Comparison of ENCODE assay signal across 29 cellular contexts in the genomic region with DNA sequence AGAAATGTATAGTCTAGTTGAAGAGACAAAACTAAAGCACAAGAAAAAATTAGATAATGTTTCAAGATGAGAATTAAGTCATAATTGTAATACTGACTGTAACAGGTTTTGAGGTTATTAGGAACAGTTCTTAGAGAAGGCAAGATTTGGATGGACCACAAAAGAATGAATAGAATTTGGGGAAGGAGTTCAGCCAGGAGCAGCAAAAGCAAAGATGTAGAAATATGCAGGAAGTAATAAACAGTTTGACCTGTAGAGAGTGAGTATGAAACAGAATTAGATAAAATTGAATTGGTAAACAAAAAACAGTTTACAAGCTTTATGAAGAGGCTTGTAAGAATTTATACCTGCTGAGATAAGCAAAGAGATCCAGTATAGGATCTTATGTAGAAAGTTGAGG. TPM values are rescaled to one million over a fixed set of nuclear protein-coding genes. Genes with fewer than 3 reads are reported as not detected.
DNase-seq lines count a peak whose midpoint lies in the region; ATAC-seq, FAIRE-seq and TF ChIP-seq lines count a peak whose summit lies in the region.
"Had no signal": no experiment of that assay in that cellular context is flagged by ENCODE, and none has a peak within 500 bp of the region (broad histone marks: within the 10 kb centered on the region; RNA-seq: fewer than 3 reads in every experiment).

No MANE protein-coding gene starts in this region.

- no peak overlapping the region for H2BK15ac ChIP-seq in mesenchymal stem cell (ENCODE audit: low read depth, poor library complexity, severe bottlenecking)

- TF ChIP-seq CTCF in A673 (conservative IDR thresholded peaks at IDR 0.05; ENCODE audit: low read depth, low read length) (no peak), astrocyte (IDR thresholded peaks at IDR 0.05; ENCODE audit: insufficient read depth, low read depth, low read length) (no peak), right atrium auricular region (IDR thresholded peaks at IDR 0.05) (no peak)

- no peak overlapping the region for H3K18ac ChIP-seq in mesenchymal stem cell (ENCODE audit: low read depth in 1 of 2, low read length in 2 of 2)

- DNase-seq in A673 (ENCODE audit: low spot score), result no peak
- DNase-seq in EH (ENCODE audit: low read depth), result peak; percentile 40
- DNase-seq in astrocyte (ENCODE audit: low read depth), result peak; percentile 19
- DNase-seq in mesenchymal stem cell, result no peak
- DNase-seq in NCI-H226, result no peak
- no peak for DNase-seq in right atrium auricular region (ENCODE audit: low spot score)
- DNase-seq in T1000 (lab: John Stamatoyannopoulos, UW), result no peak
- DNase-seq: activated CD4-positive, alpha-beta T cell treated with anti-CD3 and anti-CD28 coated beads for 48 hours; activated effector memory CD4-positive, alpha-beta T cell treated with anti-CD3 and anti-CD28 coated beads, Interleukin-2, amount 50 U/mL, for 16 hours; activated T-cell treated with anti-CD3 and anti-CD28 coated beads, Interleukin-2, amount 50 U/mL, for 1 hour; central memory CD4-positive, alpha-beta T cell; DMS79 treated with DMSO at 0.1 percent for 48 hours; GF-D8; left cardiac atrium; mammary epithelial cell; NCI-H1048; NCI-H1694 treated with DMSO at 0.1 percent for 48 hours; NCI-H82; SJCRH30; stimulated activated naive B cell treated with anti-CD40 and anti-IgM and Interleukin-4, amounts not matched to agents 10 μg/mL and 1 μg/mL and 100 μg/mL, for 72 hours; substantia nigra; upper lobe of left lung had no signal

- no peaks in the 10 kb centered on the region for H4K20me1 ChIP-seq in astrocyte (ENCODE audit: insufficient read depth, low read length)

- H3K27me3 ChIP-seq in A673 (replicated peaks; ENCODE audit: insufficient read depth, low read depth, low read length, poor library complexity) (no peaks in the 10 kb centered on the region), astrocyte (ENCODE audit: insufficient read depth, low read length) (no peaks in the 10 kb centered on the region), mesenchymal stem cell (ENCODE audit: control insufficient read depth in 1 of 2, insufficient read depth in 1 of 2, low read length in 2 of 2) (no peaks in the 10 kb centered on the region), right atrium auricular region (no peaks in the 10 kb centered on the region)
- H3K27me3 ChIP-seq: hepatocyte, SJCRH30, upper lobe of left lung had no signal

- peaks cover 3% of the 10 kb centered on the region for H3K4me1 Mint-ChIP-seq in astrocyte (ENCODE audit: low read depth, unreplicated experiment)
- H3K4me1 Mint-ChIP-seq: GM23338, nephron had no signal

- peaks cover 2% of the 10 kb centered on the region for H3K79me1 ChIP-seq in mesenchymal stem cell (replicated peaks; ENCODE audit: low read length, poor library complexity, severe bottlenecking)

- no peak overlapping the region for H3K4ac ChIP-seq in mesenchymal stem cell (ENCODE audit: low read depth in 1 of 2, low read length in 2 of 2)

- intact Hi-C loops in A673 (cut with micrococcal nuclease; ENCODE audit: unreplicated experiment), result no loop called here

- no peak overlapping the region for H3K14ac ChIP-seq in mesenchymal stem cell (ENCODE audit: low read length in 2 of 2)

- H3K36me3 ChIP-seq in A673 (ENCODE audit: insufficient read depth, low read length, poor library complexity, severe bottlenecking) (peaks cover 42% of the 10 kb centered on the region), astrocyte (ENCODE audit: insufficient read depth, low read length) (peaks cover 40% of the 10 kb centered on the region), mesenchymal stem cell (ENCODE audit: control insufficient read depth in 1 of 2, insufficient read depth in 2 of 2, low read depth in 1 of 2, low read length in 2 of 2) (peaks cover 8 to 90% of the 10 kb centered on the region in 2 experiments), right atrium auricular region (peaks cover 30% of the 10 kb centered on the region)

- POLR2A ChIA-PET in A673 (lab: Charles Lee; ENCODE audit: low non-redundant PET), result no interaction called here

- no peaks in the 10 kb centered on the region for H3K79me2 ChIP-seq in astrocyte (ENCODE audit: insufficient read depth, low read length)
- H3K79me2 ChIP-seq: hepatocyte had no signal

- H2BK120ac ChIP-seq in mesenchymal stem cell (ENCODE audit: low read depth, low read length), result no peak overlapping the region

- H3K4me3 ChIP-seq in A673 (ENCODE audit: low read depth, low read length, poor library complexity, severe bottlenecking) (no peak overlapping the region), astrocyte (ENCODE audit: insufficient read depth, low read depth, low read length) (no peak overlapping the region), mesenchymal stem cell (ENCODE audit: insufficient read depth in 1 of 2, low read depth in 1 of 2, low read length in 2 of 2) (no peak overlapping the region), right atrium auricular region (no peak overlapping the region)
- H3K4me3 ChIP-seq: GM23338, hepatocyte, SJCRH30, upper lobe of left lung had no signal

- H2BK12ac ChIP-seq in mesenchymal stem cell (ENCODE audit: low read length in 2 of 2), result no peak overlapping the region

- H4K91ac ChIP-seq in mesenchymal stem cell (ENCODE audit: low read length), result no peak overlapping the region

- H3K4me2 ChIP-seq in astrocyte (ENCODE audit: low read length), result no peak overlapping the region
- no peak overlapping the region for H3K4me2 ChIP-seq in mesenchymal stem cell (ENCODE audit: low read length, poor library complexity, severe bottlenecking)
- H3K4me2 ChIP-seq: GM23338, hepatocyte had no signal

- no peak for FAIRE-seq in astrocyte (lab: Jason Lieb, UNC)
- FAIRE-seq: A204.1, frontal cortex, RCC 7860 had no signal

- H3K9me3 ChIP-seq in A673 (ENCODE audit: low read depth, low read length, poor library complexity, severe bottlenecking) (no peaks in the 10 kb centered on the region), astrocyte (ENCODE audit: insufficient read depth, low read depth, low read length) (no peaks in the 10 kb centered on the region), mesenchymal stem cell (ENCODE audit: control insufficient read depth, low read length) (no peaks in the 10 kb centered on the region), right atrium auricular region (no peaks in the 10 kb centered on the region)
- H3K9me3 ChIP-seq: SJCRH30, upper lobe of left lung had no signal

- no peak overlapping the region for H2AK5ac ChIP-seq in mesenchymal stem cell (ENCODE audit: low read length, severe bottlenecking)

- H2AFZ ChIP-seq in astrocyte (ENCODE audit: low read depth, low read length) (no peak overlapping the region), mesenchymal stem cell (ENCODE audit: low read depth, low read length) (no peak overlapping the region)
- H2AFZ ChIP-seq: GM23338, hepatocyte had no signal

- H3K4me3 Mint-ChIP-seq in astrocyte (ENCODE audit: unreplicated experiment), result no peak overlapping the region
- H3K4me3 Mint-ChIP-seq: GM23338; nephron; stimulated activated naive B cell treated with anti-CD40 and anti-IgM and Interleukin-4, amounts not matched to agents 10 μg/mL and 1 μg/mL and 100 μg/mL, for 72 hours had no signal

- BruUV-seq in A673 (replicated peaks; lab: Mats Ljungman, UMichigan), result no TSS peak

- H3K27ac Mint-ChIP-seq in astrocyte (ENCODE audit: unreplicated experiment), result no peak overlapping the region
- H3K27ac Mint-ChIP-seq: GM23338; stimulated activated naive B cell treated with anti-CD40 and anti-IgM and Interleukin-4, amounts not matched to agents 10 μg/mL and 1 μg/mL and 100 μg/mL, for 72 hours had no signal

- no peak for ATAC-seq in HG02973 (IDR thresholded peaks at IDR 0.05; ENCODE audit: unreplicated experiment)
- ATAC-seq: GM23338; left cardiac atrium; stimulated activated naive B cell treated with anti-CD40 and anti-IgM and Interleukin-4, amounts not matched to agents 10 μg/mL and 1 μg/mL and 100 μg/mL, for 72 hours had no signal

- H3K27ac ChIP-seq in A673 (ENCODE audit: low read depth, low read length, poor library complexity, severe bottlenecking), result peak overlapping the region; percentile 63
- no peak overlapping the region for H3K27ac ChIP-seq in astrocyte (ENCODE audit: low read depth, low read length)
- no peak overlapping the region for H3K27ac ChIP-seq in mesenchymal stem cell (ENCODE audit: low read length, poor library complexity, severe bottlenecking)
- no peak overlapping the region for H3K27ac ChIP-seq in right atrium auricular region
- H3K27ac ChIP-seq: hepatocyte, SJCRH30, upper lobe of left lung had no signal

- H3K9ac ChIP-seq in astrocyte (ENCODE audit: low read length), result no peak overlapping the region
- H3K9ac ChIP-seq in mesenchymal stem cell (ENCODE audit: low read length), result peak overlapping the region; percentile 9

- CTCF ChIA-PET in A673 (lab: Charles Lee), result no interaction called here

- H3K4me1 ChIP-seq in A673 (ENCODE audit: insufficient read depth, low read length, poor library complexity, severe bottlenecking), result peaks cover 20% of the 10 kb centered on the region
- H3K4me1 ChIP-seq in astrocyte (ENCODE audit: insufficient read depth, low read length), result no peaks in the 10 kb centered on the region
- no peaks in the 10 kb centered on the region for H3K4me1 ChIP-seq in mesenchymal stem cell (ENCODE audit: control insufficient read depth, insufficient read depth, low read depth, low read length)
- H3K4me1 ChIP-seq in right atrium auricular region, result no peaks in the 10 kb centered on the region
- H3K4me1 ChIP-seq: SJCRH30, upper lobe of left lung had no signal

- H3K23ac ChIP-seq in mesenchymal stem cell (ENCODE audit: low read length in 2 of 2), result no peak overlapping the region

- H4K8ac ChIP-seq in mesenchymal stem cell (ENCODE audit: low read length), result no peak overlapping the region

- peaks cover 6% of the 10 kb centered on the region for H3K36me3 Mint-ChIP-seq in astrocyte (ENCODE audit: low read depth, unreplicated experiment)

- no peak overlapping the region for H2BK5ac ChIP-seq in mesenchymal stem cell (ENCODE audit: low read depth, low read length, poor library complexity, severe bottlenecking)

- H3K27me3 Mint-ChIP-seq in astrocyte (ENCODE audit: low read depth, unreplicated experiment), result no peaks in the 10 kb centered on the region
- H3K27me3 Mint-ChIP-seq: stimulated activated naive B cell treated with anti-CD40 and anti-IgM and Interleukin-4, amounts not matched to agents 10 μg/mL and 1 μg/mL and 100 μg/mL, for 72 hours had no signal

- no peaks in the 10 kb centered on the region for H3K9me3 Mint-ChIP-seq in astrocyte (ENCODE audit: unreplicated experiment)
- H3K9me3 Mint-ChIP-seq: GM23338; nephron; stimulated activated naive B cell treated with anti-CD40 and anti-IgM and Interleukin-4, amounts not matched to agents 10 μg/mL and 1 μg/mL and 100 μg/mL, for 72 hours had no signal

RNA-seq across cellular contexts. Expression of a gene that starts 16.3 kb away (rescaled TPM):
- total RNA-seq in A673 (2021) (50.3 and 51.3 TPM in 2 replicates), astrocyte (33.8 and 34.0 TPM in 2 replicates), right atrium auricular region (10 to 100 TPM; 34.9 to 38.8 TPM)
- polyA plus RNA-seq in mesenchymal stem cell (2013, experiment 1 of 2), result 23.9 TPM
- polyA plus RNA-seq in mesenchymal stem cell (2013, experiment 2 of 2), result 24.6 TPM

Comparison
In these comparisons a context has a peak if more than half of its experiments do, and no peak if none do; other contexts are left out.
1. DNase-seq: peak in EH (single experiment) and astrocyte (single experiment); none in A673 (single experiment), mesenchymal stem cell (single experiment), NCI-H226 (single experiment), right atrium auricular region (single experiment) and T1000 (single experiment).